Comparison of ENCODE assay signal across 8 cellular contexts in the genomic region with DNA sequence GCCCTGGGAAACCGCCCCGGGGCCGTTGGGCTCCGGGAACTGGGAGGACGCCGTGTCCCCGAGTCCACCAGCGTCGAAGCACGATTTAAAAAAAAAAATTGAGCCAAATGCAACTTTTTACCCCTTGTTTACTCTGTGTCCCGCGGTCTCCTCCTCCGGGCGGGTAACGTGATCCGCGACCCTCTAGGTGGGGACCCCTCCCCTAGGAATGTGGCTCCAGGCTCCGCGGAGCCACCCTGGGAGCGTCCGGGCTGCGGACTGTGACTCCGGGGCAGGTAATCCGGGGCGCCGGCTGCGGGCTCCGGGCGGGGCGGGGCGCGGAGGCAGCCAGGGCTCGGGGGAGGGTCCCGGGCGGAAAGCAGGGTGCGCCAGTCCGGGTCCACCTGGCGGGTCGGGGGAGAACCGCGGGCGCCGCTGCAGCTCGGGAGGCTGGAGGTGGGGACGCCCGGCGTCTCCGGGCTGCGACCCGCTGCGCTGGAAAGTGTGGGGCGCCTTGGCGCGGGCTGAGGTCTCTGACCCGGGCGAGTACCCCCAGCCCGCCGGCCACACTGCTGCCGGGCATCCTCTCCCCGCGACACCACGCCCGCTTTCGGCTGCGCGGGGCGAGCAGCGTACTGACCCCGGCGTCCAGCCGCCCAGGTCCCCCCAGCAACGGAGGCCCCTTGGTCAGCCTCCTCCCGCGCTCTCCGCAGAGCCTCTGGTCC. TPM values are rescaled to one million over a fixed set of nuclear protein-coding genes. Genes with fewer than 3 reads are reported as not detected.
DNase-seq lines count a peak whose midpoint lies in the region; ATAC-seq and TF ChIP-seq lines count a peak whose summit lies in the region.

No MANE protein-coding gene starts in this region.

- peak overlapping the region; percentile 92 for H3K4me3 Mint-ChIP-seq in Caco-2 (ENCODE audit: unreplicated experiment)
- peak overlapping the region; percentile 84 to 93 (median 87) for H3K4me3 Mint-ChIP-seq in naive B cell

- H3K4me1 ChIP-seq in Caco-2 = peaks cover 30% of the 10 kb centered on the region
- H3K4me1 ChIP-seq in upper lobe of right lung = peaks cover 38% of the 10 kb centered on the region

- H3K27me3 Mint-ChIP-seq in Caco-2 (ENCODE audit: insufficient read depth, unreplicated experiment) = no peaks in the 10 kb centered on the region
- peaks cover 4 to 9% (median 6%) of the 10 kb centered on the region in 3 donors for H3K27me3 Mint-ChIP-seq in naive B cell

- H3K4me1 Mint-ChIP-seq in Caco-2 (ENCODE audit: low read depth, unreplicated experiment) = peaks cover 37% of the 10 kb centered on the region
- peaks cover 25 to 33% (median 32%) of the 10 kb centered on the region in 3 donors for H3K4me1 Mint-ChIP-seq in naive B cell

- H3K27ac ChIP-seq in upper lobe of right lung = peak overlapping the region; percentile 95

- peaks cover 37% of the 10 kb centered on the region for H3K36me3 Mint-ChIP-seq in Caco-2 (ENCODE audit: insufficient read depth, unreplicated experiment)
- no peaks in the 10 kb centered on the region for H3K36me3 Mint-ChIP-seq in naive B cell

- DNase-seq in Caco-2 (peak; percentile 87 to 93), MG63 (peak; percentile 20), activated T-cell treated with anti-CD3 and anti-CD28 coated beads for 1 hour (ENCODE audit: low read depth) (peak; percentile 17), epithelial cell of proximal tubule (ENCODE audit: low read depth) (no peak), naive B cell (peak; percentile 37), upper lobe of right lung (peak; percentile 78)

- no TSS peak for BruUV-seq in Caco-2 (replicated peaks; lab: Mats Ljungman, UMichigan)

- H3K27me3 ChIP-seq in Caco-2 (replicated peaks; ENCODE audit: control insufficient read depth, insufficient read depth, low read length) (no peaks in the 10 kb centered on the region), MG63 (no peaks in the 10 kb centered on the region), upper lobe of right lung (no peaks in the 10 kb centered on the region)

- CTCF ChIA-PET in Caco-2 (lab: Charles Lee) = interaction anchor here (0.5 to 1.2 kb wide), 3 partner anchors 25 to 70 kb away, joined by 3 to 6 read pairs (median 4); no protein-coding TSS in a partner anchor

- ATAC-seq in naive B cell (ENCODE audit: low read depth in 2 of 2) = peak; percentile 26 to 35
- peak; percentile 61 for ATAC-seq in upper lobe of right lung
- ATAC-seq in GM19035 (IDR thresholded peaks at IDR 0.05; ENCODE audit: unreplicated experiment) = no peak
- no peak for ATAC-seq in HG02970 (IDR thresholded peaks at IDR 0.05; ENCODE audit: low FRiP score, unreplicated experiment)

- H3K9me3 ChIP-seq in Caco-2 (no peaks in the 10 kb centered on the region), MG63 (no peaks in the 10 kb centered on the region), upper lobe of right lung (no peaks in the 10 kb centered on the region)

- H3K9me3 Mint-ChIP-seq in Caco-2 (ENCODE audit: unreplicated experiment) (no peaks in the 10 kb centered on the region), naive B cell (no peaks in the 10 kb centered on the region)

- H3K36me3 ChIP-seq in Caco-2 (ENCODE audit: control insufficient read depth, insufficient read depth, low read length) = no peaks in the 10 kb centered on the region
- H3K36me3 ChIP-seq in MG63 = peaks cover 23% of the 10 kb centered on the region
- peaks cover 4% of the 10 kb centered on the region for H3K36me3 ChIP-seq in upper lobe of right lung

- TF ChIP-seq CTCF in Caco-2 (IDR thresholded peaks at IDR 0.05; ENCODE audit: insufficient read depth in 1 of 2, low read depth in 1 of 2, low read length in 1 of 2, severe bottlenecking in 1 of 2, unreplicated experiment in 1 of 2) = peak in 1 of 2 experiments; percentile 14
- TF ChIP-seq CTCF in epithelial cell of proximal tubule (conservative IDR thresholded peaks at IDR 0.05; ENCODE audit: low read depth, low read length) = no peak
- no peak for TF ChIP-seq CTCF in upper lobe of right lung (IDR thresholded peaks at IDR 0.05)

- POLR2A ChIA-PET in Caco-2 (lab: Charles Lee) = interaction anchor here (0.5 to 1.7 kb wide), 4 partner anchors 22 to 105 kb away, joined by 3 to 7 read pairs (median 4); no protein-coding TSS in a partner anchor

- H3K4me3 ChIP-seq in Caco-2 (ENCODE audit: low read depth, low read length) = peak overlapping the region; percentile 92
- H3K4me3 ChIP-seq in MG63 = peak overlapping the region; percentile 89
- H3K4me3 ChIP-seq in epithelial cell of proximal tubule (ENCODE audit: low read depth, low read length) = peak overlapping the region; percentile 91
- H3K4me3 ChIP-seq in upper lobe of right lung = peak overlapping the region; percentile 98

- intact Hi-C loops in Caco-2 (cut with micrococcal nuclease; ENCODE audit: unreplicated experiment) (loop anchor here (2.0 to 10.0 kb wide), 2 partner anchors 21 to 521 kb away; no protein-coding TSS in a partner anchor), upper lobe of right lung (cut with DNase I) (no loop called here)

- peak overlapping the region; percentile 93 for H3K27ac Mint-ChIP-seq in Caco-2 (ENCODE audit: unreplicated experiment)
- peak overlapping the region in 3 of 6 donors; percentile 32 to 90 (median 69) for H3K27ac Mint-ChIP-seq in naive B cell

RNA-seq across cellular contexts. Expression of gene HELZ, which starts 0.8 kb away (rescaled TPM):
- 63.8 and 70.0 TPM in 2 replicates for total RNA-seq in Caco-2 (2022)
- total RNA-seq in MG63 (2014; rRNA removed; shearing (Covaris generic); ENCODE audit: low replicate concordance) = 13.0 and 32.3 TPM in 2 replicates
- 14.8 and 31.1 TPM in 2 replicates for total RNA-seq in epithelial cell of proximal tubule
- 10 to 100 TPM; 34.5 to 94.7 (median 75.5) TPM for polyA plus RNA-seq in naive B cell (ENCODE audit: low read depth in 6 of 6)
- total RNA-seq in upper lobe of right lung = 72.5 TPM

Comparison
In these comparisons a context has a peak if more than half of its experiments do, and no peak if none do; other contexts are left out.
1. ATAC-seq: peak in naive B cell (2 of 2) and upper lobe of right lung (single experiment); none in GM19035 (single experiment) and HG02970 (single experiment).
2. Peak in every context shown above with its lines, with median percentiles within 50 percentile points of each other: H3K4me3 ChIP-seq.